ENCODE assay signal across 2 cellular contexts in genomic region chr13:19961924-19962323, GRCh38.
TF ChIP-seq lines count a peak whose summit lies in the region.

No MANE protein-coding gene starts in this region.

TF ChIP-seq in SK-N-SH, 30 proteins besides CTCF, POLR2A, EP300 and RAD21 (continued from another document):
- TF ChIP-seq REST (IDR thresholded peaks at IDR 0.05; ENCODE audit: low read depth, low read length) (no peak), EZH2phosphoT487 (IDR thresholded peaks at IDR 0.05; ENCODE audit: borderline replicate concordance, low read depth) (no peak), ELF1 (IDR thresholded peaks at IDR 0.05) (no peak)

TF ChIP-seq in SK-N-SH treated with all-trans-retinoic acid at 6 μM for 48 hours, 23 proteins besides CTCF, POLR2A, EP300 and RAD21 (continued from another document):
- no peak for TF ChIP-seq PATZ1 (CRISPR knock-in tag; IDR thresholded peaks at IDR 0.05; ENCODE audit: borderline replicate concordance)
- TF ChIP-seq TOX (CRISPR knock-in tag; IDR thresholded peaks at IDR 0.05; ENCODE audit: borderline replicate concordance), result no peak
- no peak for TF ChIP-seq TCF4 (CRISPR knock-in tag; IDR thresholded peaks at IDR 0.05; ENCODE audit: borderline replicate concordance)
- TF ChIP-seq RARB (CRISPR knock-in tag; IDR thresholded peaks at IDR 0.05), result no peak
- no peak for TF ChIP-seq ZFP30 (CRISPR knock-in tag; IDR thresholded peaks at IDR 0.05)
